Comparison of ENCODE assay signal across 9 cellular contexts in the genomic region with DNA sequence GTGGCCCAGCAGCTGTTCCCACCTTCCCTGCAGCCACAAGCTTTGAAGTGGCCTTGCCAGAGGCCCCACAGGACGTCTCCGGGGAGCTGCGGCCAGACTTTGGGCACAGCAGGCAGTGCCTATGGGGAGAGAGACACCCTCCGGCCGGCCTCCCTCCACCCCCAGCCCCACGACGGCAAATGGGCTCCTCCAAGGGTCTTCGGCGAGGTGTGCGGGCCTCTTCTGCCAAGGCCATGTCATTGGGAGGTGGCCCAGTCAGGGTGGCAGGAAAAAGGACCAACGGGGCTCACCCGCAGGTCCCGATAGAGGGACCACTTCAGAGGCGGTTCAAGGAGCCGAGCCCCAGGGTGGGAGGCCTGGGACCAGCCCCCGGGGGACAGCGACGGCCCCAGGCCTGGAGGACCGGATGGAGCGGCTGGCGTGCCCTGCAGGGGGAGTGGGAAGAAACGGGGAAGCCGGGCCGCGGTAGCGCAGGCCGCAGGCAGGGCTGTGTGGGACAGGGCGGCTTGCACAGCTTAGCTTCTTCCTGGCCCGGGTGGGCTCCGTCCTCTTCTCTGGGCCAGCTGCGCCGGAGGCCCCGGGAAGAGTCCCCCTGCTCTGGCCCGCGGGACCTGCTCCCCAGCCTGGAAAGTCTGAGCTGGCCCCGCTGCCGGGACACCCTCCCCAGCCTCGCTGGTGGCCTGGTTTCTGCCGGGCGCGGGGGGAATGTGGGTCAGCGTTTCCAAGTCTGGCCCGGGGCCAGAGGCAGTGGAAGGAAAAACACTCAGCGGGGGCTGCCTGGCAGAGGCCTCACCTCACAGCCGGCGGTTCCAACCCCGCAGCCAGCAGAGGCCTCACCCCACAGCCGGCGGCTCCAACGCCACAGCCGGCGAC. TPM values are rescaled to one million over a fixed set of nuclear protein-coding genes. Genes with fewer than 3 reads are reported as not detected.
DNase-seq lines count a peak whose midpoint lies in the region; ATAC-seq, FAIRE-seq and TF ChIP-seq lines count a peak whose summit lies in the region.
"Had no signal": no experiment of that assay in that cellular context is flagged by ENCODE, and none has a peak within 500 bp of the region (broad histone marks: within the 10 kb centered on the region; RNA-seq: fewer than 3 reads in every experiment).

No MANE protein-coding gene starts in this region.

- no peaks in the 10 kb centered on the region for H3K79me2 ChIP-seq in neural progenitor cell (ENCODE audit: low read depth)

- no peaks in the 10 kb centered on the region for H3K4me1 ChIP-seq in effector memory CD4-positive, alpha-beta T cell (ENCODE audit: control insufficient read depth, insufficient read depth, low read length, poor library complexity, severe bottlenecking)
- H3K4me1 ChIP-seq in neural progenitor cell, result no peaks in the 10 kb centered on the region

- intact Hi-C loops in Right ventricle myocardium superior (cut with DNase I), result no loop called here

- no peaks in the 10 kb centered on the region for H3K36me3 ChIP-seq in effector memory CD4-positive, alpha-beta T cell (ENCODE audit: control insufficient read depth, insufficient read depth, low read length)
- no peaks in the 10 kb centered on the region for H3K36me3 ChIP-seq in neural progenitor cell

- no peaks in the 10 kb centered on the region for H3K36me3 Mint-ChIP-seq in neural progenitor cell

- H2AFZ ChIP-seq in neural progenitor cell (replicated peaks), result no peak overlapping the region

- DNase-seq in DMS 273 treated with DMSO at 0.1 percent for 48 hours (lab: John Stamatoyannopoulos, UW), result peak; percentile 10
- peak; percentile 87 for DNase-seq in Right ventricle myocardium superior
- no peak for DNase-seq in retinal pigment epithelial cell (ENCODE audit: low read depth)
- DNase-seq in effector memory CD4-positive, alpha-beta T cell, result no peak
- DNase-seq in HTR-8/SVneo (ENCODE audit: insufficient read length, low spot score), result no peak
- DNase-seq in NCI-H2107 (lab: John Stamatoyannopoulos, UW), result no peak
- DNase-seq in neural progenitor cell (ENCODE audit: low spot score), result no peak
- DNase-seq: activated naive CD8-positive, alpha-beta T cell treated with anti-CD3 and anti-CD28 coated beads, Interleukin-2, amount 10 ng/mL, durations not matched to agents 7 days and 5 days had no signal

- no peaks in the 10 kb centered on the region for H3K9me3 ChIP-seq in effector memory CD4-positive, alpha-beta T cell (ENCODE audit: control insufficient read depth, low read length)
- no peaks in the 10 kb centered on the region for H3K9me3 ChIP-seq in neural progenitor cell (ENCODE audit: low read depth)

- H3K9ac ChIP-seq in neural progenitor cell, result no peak overlapping the region

- ATAC-seq in SK-N-SH treated with all-trans-retinoic acid at 6 μM for 48 hours (peak; percentile 23), Right ventricle myocardium superior (ENCODE audit: poor library complexity) (peak; percentile 57)

- no peaks in the 10 kb centered on the region for H3K27me3 ChIP-seq in effector memory CD4-positive, alpha-beta T cell (replicated peaks; ENCODE audit: control insufficient read depth, insufficient read depth, low read length, poor library complexity, severe bottlenecking)
- H3K27me3 ChIP-seq in neural progenitor cell, result no peaks in the 10 kb centered on the region

- no peaks in the 10 kb centered on the region for H3F3A ChIP-seq in neural progenitor cell (ENCODE audit: low read depth)

- peaks cover 2% of the 10 kb centered on the region for H3K27me3 Mint-ChIP-seq in neural progenitor cell (ENCODE audit: insufficient read depth, low read depth)
- H3K27me3 Mint-ChIP-seq: activated naive CD8-positive, alpha-beta T cell treated with anti-CD3 and anti-CD28 coated beads, Interleukin-2, amount 10 ng/mL, durations not matched to agents 7 days and 5 days had no signal

- FAIRE-seq in HTR-8/SVneo (lab: Jason Lieb, UNC), result no peak

- no peak overlapping the region for H3K4me3 ChIP-seq in retinal pigment epithelial cell (ENCODE audit: low read length)
- H3K4me3 ChIP-seq in effector memory CD4-positive, alpha-beta T cell (ENCODE audit: insufficient read depth, low read depth, low read length, poor library complexity, severe bottlenecking), result no peak overlapping the region
- no peak overlapping the region for H3K4me3 ChIP-seq in neural progenitor cell

- no peaks in the 10 kb centered on the region for H3K4me1 Mint-ChIP-seq in neural progenitor cell

- H3K4me3 Mint-ChIP-seq in neural progenitor cell, result no peak overlapping the region
- H3K4me3 Mint-ChIP-seq: activated naive CD8-positive, alpha-beta T cell treated with anti-CD3 and anti-CD28 coated beads, Interleukin-2, amount 10 ng/mL, durations not matched to agents 7 days and 5 days had no signal

- H3K4me2 ChIP-seq in neural progenitor cell, result no peak overlapping the region

- H3K27ac Mint-ChIP-seq in neural progenitor cell, result no peak overlapping the region
- H3K27ac Mint-ChIP-seq: activated naive CD8-positive, alpha-beta T cell treated with anti-CD3 and anti-CD28 coated beads, Interleukin-2, amount 10 ng/mL, durations not matched to agents 7 days and 5 days had no signal

- TF ChIP-seq CTCF in retinal pigment epithelial cell (conservative IDR thresholded peaks at IDR 0.05; ENCODE audit: low read depth, low read length) (peak; percentile 3), neural progenitor cell (IDR thresholded peaks at IDR 0.05) (no peak)

- H4K20me1 ChIP-seq in neural progenitor cell (ENCODE audit: low read depth), result no peaks in the 10 kb centered on the region

- no peak overlapping the region for H3K27ac ChIP-seq in effector memory CD4-positive, alpha-beta T cell (ENCODE audit: insufficient read depth, low read length, poor library complexity, severe bottlenecking)
- H3K27ac ChIP-seq in neural progenitor cell, result no peak overlapping the region

- H3K9me3 Mint-ChIP-seq in neural progenitor cell, result no peaks in the 10 kb centered on the region
- H3K9me3 Mint-ChIP-seq: activated naive CD8-positive, alpha-beta T cell treated with anti-CD3 and anti-CD28 coated beads, Interleukin-2, amount 10 ng/mL, durations not matched to agents 7 days and 5 days had no signal

TF ChIP-seq in SK-N-SH treated with all-trans-retinoic acid at 6 μM for 48 hours, 23 proteins besides CTCF, POLR2A, EP300 and RAD21:
- TF ChIP-seq ZFP30 (CRISPR knock-in tag; IDR thresholded peaks at IDR 0.05) (no peak), ZFP3 (CRISPR knock-in tag; IDR thresholded peaks at IDR 0.05) (no peak), ISL1 (CRISPR knock-in tag; IDR thresholded peaks at IDR 0.05) (no peak), OSR1 (CRISPR knock-in tag; IDR thresholded peaks at IDR 0.05) (no peak), SNAI2 (CRISPR knock-in tag; IDR thresholded peaks at IDR 0.05) (no peak), ZC3H10 (CRISPR knock-in tag; IDR thresholded peaks at IDR 0.05) (no peak), ARNTL (CRISPR knock-in tag; IDR thresholded peaks at IDR 0.05; ENCODE audit: borderline replicate concordance, low read depth) (no peak), GLIS3 (CRISPR knock-in tag; IDR thresholded peaks at IDR 0.05) (no peak), TCF4 (CRISPR knock-in tag; IDR thresholded peaks at IDR 0.05; ENCODE audit: borderline replicate concordance) (no peak), PPARA (CRISPR knock-in tag; IDR thresholded peaks at IDR 0.05; ENCODE audit: borderline replicate concordance) (no peak), TOX (CRISPR knock-in tag; IDR thresholded peaks at IDR 0.05; ENCODE audit: borderline replicate concordance) (no peak)
- TF ChIP-seq, protein P1, sequence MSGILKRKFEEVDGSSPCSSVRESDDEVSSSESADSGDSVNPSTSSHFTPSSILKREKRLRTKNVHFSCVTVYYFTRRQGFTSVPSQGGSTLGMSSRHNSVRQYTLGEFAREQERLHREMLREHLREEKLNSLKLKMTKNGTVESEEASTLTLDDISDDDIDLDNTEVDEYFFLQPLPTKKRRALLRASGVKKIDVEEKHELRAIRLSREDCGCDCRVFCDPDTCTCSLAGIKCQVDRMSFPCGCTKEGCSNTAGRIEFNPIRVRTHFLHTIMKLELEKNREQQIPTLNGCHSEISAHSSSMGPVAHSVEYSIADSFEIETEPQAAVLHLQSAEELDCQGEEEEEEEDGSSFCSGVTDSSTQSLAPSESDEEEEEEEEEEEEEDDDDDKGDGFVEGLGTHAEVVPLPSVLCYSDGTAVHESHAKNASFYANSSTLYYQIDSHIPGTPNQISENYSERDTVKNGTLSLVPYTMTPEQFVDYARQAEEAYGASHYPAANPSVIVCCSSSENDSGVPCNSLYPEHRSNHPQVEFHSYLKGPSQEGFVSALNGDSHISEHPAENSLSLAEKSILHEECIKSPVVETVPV (CRISPR knock-in tag; IDR thresholded peaks at IDR 0.05), result no peak
- TF ChIP-seq, protein P2, sequence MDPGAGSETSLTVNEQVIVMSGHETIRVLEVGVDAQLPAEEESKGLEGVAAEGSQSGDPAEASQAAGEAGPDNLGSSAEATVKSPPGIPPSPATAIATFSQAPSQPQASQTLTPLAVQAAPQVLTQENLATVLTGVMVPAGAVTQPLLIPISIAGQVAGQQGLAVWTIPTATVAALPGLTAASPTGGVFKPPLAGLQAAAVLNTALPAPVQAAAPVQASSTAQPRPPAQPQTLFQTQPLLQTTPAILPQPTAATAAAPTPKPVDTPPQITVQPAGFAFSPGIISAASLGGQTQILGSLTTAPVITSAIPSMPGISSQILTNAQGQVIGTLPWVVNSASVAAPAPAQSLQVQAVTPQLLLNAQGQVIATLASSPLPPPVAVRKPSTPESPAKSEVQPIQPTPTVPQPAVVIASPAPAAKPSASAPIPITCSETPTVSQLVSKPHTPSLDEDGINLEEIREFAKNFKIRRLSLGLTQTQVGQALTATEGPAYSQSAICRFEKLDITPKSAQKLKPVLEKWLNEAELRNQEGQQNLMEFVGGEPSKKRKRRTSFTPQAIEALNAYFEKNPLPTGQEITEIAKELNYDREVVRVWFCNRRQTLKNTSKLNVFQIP (CRISPR knock-in tag; IDR thresholded peaks at IDR 0.05; ENCODE audit: borderline replicate concordance, low read depth), result no peak
- TF ChIP-seq, protein P3, sequence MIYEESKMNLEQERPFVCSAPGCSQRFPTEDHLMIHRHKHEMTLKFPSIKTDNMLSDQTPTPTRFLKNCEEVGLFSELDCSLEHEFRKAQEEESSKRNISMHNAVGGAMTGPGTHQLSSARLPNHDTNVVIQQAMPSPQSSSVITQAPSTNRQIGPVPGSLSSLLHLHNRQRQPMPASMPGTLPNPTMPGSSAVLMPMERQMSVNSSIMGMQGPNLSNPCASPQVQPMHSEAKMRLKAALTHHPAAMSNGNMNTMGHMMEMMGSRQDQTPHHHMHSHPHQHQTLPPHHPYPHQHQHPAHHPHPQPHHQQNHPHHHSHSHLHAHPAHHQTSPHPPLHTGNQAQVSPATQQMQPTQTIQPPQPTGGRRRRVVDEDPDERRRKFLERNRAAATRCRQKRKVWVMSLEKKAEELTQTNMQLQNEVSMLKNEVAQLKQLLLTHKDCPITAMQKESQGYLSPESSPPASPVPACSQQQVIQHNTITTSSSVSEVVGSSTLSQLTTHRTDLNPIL (CRISPR knock-in tag; IDR thresholded peaks at IDR 0.05; ENCODE audit: low read depth), result no peak

RNA-seq across cellular contexts. Expression of a gene that starts 21.9 kb away (rescaled TPM):
- total RNA-seq in Right ventricle myocardium superior, result 15.6 TPM
- total RNA-seq in neural progenitor cell (ENCODE audit: low replicate concordance), result 2.1 and 9.0 TPM in 2 replicates

RNA-seq across cellular contexts. Expression of a gene that starts 54.7 kb away (rescaled TPM):
- total RNA-seq in Right ventricle myocardium superior, result 133 TPM
- total RNA-seq in neural progenitor cell (ENCODE audit: low replicate concordance), result 171 and 243 TPM in 2 replicates

Comparison
In these comparisons a context has a peak if more than half of its experiments do, and no peak if none do; other contexts are left out.
1. DNase-seq: peak in DMS 273 treated with DMSO at 0.1 percent for 48 hours (single experiment) and Right ventricle myocardium superior (single experiment); none in retinal pigment epithelial cell (single experiment), effector memory CD4-positive, alpha-beta T cell (0 of 3), HTR-8/SVneo (single experiment), NCI-H2107 (single experiment) and neural progenitor cell (single experiment).